7 cellular contexts compared by ENCODE assay signal in genomic region chr14:35883677-35884293, GRCh38. TPM values are rescaled to one million over a fixed set of nuclear protein-coding genes. Genes with fewer than 3 reads are reported as not detected.
A peak's percentile ranks its signal among the peaks of the same experiment; 100 is the strongest.
DNase-seq lines count a peak whose midpoint lies in the region; ATAC-seq, FAIRE-seq and TF ChIP-seq lines count a peak whose summit lies in the region.

No MANE protein-coding gene starts in this region.

- H3K36me3 ChIP-seq in H7 (replicated peaks; ENCODE audit: control insufficient read depth, insufficient read depth, low read length), result no peaks in the 10 kb centered on the region

- peak; percentile 25 for FAIRE-seq in D721Med (lab: Jason Lieb, UNC)

- no peaks in the 10 kb centered on the region for H3K27me3 ChIP-seq in H7 (ENCODE audit: control insufficient read depth, insufficient read depth, low read length)

- DNase-seq in D721Med (ENCODE audit: insufficient read length, low spot score), result no peak
- peak; percentile 25 for DNase-seq in H7
- peak; percentile 60 for DNase-seq in NCI-H748 treated with DMSO at 0.1 percent for 48 hours (lab: John Stamatoyannopoulos, UW)
- peak; percentile 49 to 54 for DNase-seq in cardiac fibroblast (ENCODE audit: low read depth in 2 of 2)
- DNase-seq in mucosa of gallbladder (ENCODE audit: low spot score), result peak; percentile 17
- no peak for DNase-seq in cortex of kidney (lab: John Stamatoyannopoulos, UW)

- no peak overlapping the region for H3K4me3 ChIP-seq in H7 (ENCODE audit: insufficient read depth, low read depth, low read length)
- no peak overlapping the region for H3K4me3 ChIP-seq in cardiac fibroblast (replicated peaks in 1 of 2; ENCODE audit: low read depth in 2 of 2, low read length in 2 of 2)

- no peak for ATAC-seq in GM21447 (IDR thresholded peaks at IDR 0.05; ENCODE audit: unreplicated experiment)

- TF ChIP-seq CTCF in D721Med (IDR thresholded peaks at IDR 0.05; ENCODE audit: insufficient read depth, missing control alignments) (peak; percentile 65), cardiac fibroblast (IDR thresholded peaks at IDR 0.05; ENCODE audit: low read depth, low read length) (peak; percentile 73)

RNA-seq across cellular contexts. Expression of gene BRMS1L, which starts 57.6 kb away (rescaled TPM):
- total RNA-seq in H7 (2014; rRNA removed; shearing (Covaris generic)), result 1.7 and 4.6 TPM in 2 replicates
- 6.1 TPM for total RNA-seq in mucosa of gallbladder

Comparison
In these comparisons a context has a peak if more than half of its experiments do, and no peak if none do; other contexts are left out.
1. DNase-seq: peak in H7 (single experiment), NCI-H748 treated with DMSO at 0.1 percent for 48 hours (single experiment), cardiac fibroblast (2 of 2) and mucosa of gallbladder (single experiment); none in D721Med (single experiment) and cortex of kidney (single experiment).